In the genomic region with DNA sequence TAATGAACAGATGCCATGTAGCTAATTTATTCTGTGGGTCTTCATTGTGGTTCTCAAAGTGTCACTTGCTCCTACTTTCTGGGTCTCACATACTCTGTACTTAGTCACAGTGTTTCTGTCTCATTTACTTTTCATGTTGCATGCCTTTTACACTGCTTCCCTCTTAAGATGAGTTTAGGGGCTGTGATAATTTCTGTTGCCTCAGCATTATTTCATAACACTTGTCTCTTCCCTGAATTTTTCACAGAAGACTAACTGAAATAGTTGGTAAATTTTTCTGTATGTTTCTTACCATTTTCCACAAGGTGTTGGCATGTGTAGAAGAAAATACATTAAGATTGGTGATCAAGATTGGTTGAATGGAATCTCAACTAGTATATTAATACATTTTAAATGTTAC, we compare ENCODE assay signal across 34 cellular contexts.
"Had no signal": no experiment of that assay in that cellular context is flagged by ENCODE, and none has a peak within 500 bp of the region (broad histone marks: within the 10 kb centered on the region; RNA-seq: fewer than 3 reads in every experiment).

No MANE protein-coding gene starts in this region.

- H3K27me3 ChIP-seq: ascending aorta, brain microvascular endothelial cell, dorsolateral prefrontal cortex had no signal

- H3K4me3 Mint-ChIP-seq: activated B cell treated with CpG ODN at 0.5 μM for 24 hours; activated CD4-positive, alpha-beta memory T cell treated with anti-CD3 and anti-CD28 coated beads, Interleukin-2, amount 10 ng/mL, durations not matched to agents 7 days and 5 days; activated CD8-positive, alpha-beta memory T cell treated with anti-CD3 and anti-CD28 coated beads, Interleukin-2, amount 10 ng/mL, durations not matched to agents 7 days and 5 days; activated naive CD4-positive, alpha-beta T cell treated with anti-CD3 and anti-CD28 coated beads, Interleukin-2, amount 10 ng/mL, durations not matched to agents 7 days and 5 days; activated naive CD8-positive, alpha-beta T cell treated with anti-CD3 and anti-CD28 coated beads, Interleukin-2, amount 10 ng/mL, durations not matched to agents 7 days and 5 days; activated T-helper 1 cell treated with anti-CD3 and anti-CD28 coated beads, Interleukin-12 subunit alpha, Interleukin-12 subunit beta, Interleukin-2, Interleukin-4 antibody, amounts not matched to agents 30 ng/mL and 10 ng/mL and 1 ng/mL, durations not matched to agents 14 hours and 24 hours and 36 hours; central memory CD8-positive, alpha-beta T cell; dendritic cell treated with granulocyte-macrophage colony-stimulating factor and Interleukin-4, amounts not matched to agents 40 ng/mL and 50 ng/mL, for 4 days; endodermal cell; T-helper 17 cell; T-helper 2 cell treated with Interferon-gamma antibody and Interleukin-4, amounts not matched to agents 5 μg/mL and 100 μg/mL, for 36 hours had no signal

- H3K9me3 Mint-ChIP-seq: activated B cell treated with CpG ODN at 0.5 μM for 24 hours; activated CD4-positive, alpha-beta memory T cell treated with anti-CD3 and anti-CD28 coated beads, Interleukin-2, amount 10 ng/mL, durations not matched to agents 7 days and 5 days; activated naive CD4-positive, alpha-beta T cell treated with anti-CD3 and anti-CD28 coated beads, Interleukin-2, amount 10 ng/mL, durations not matched to agents 7 days and 5 days; activated naive CD4-positive, alpha-beta T cell treated with anti-CD3 and anti-CD28 coated beads, Interleukin-2, amount 50 U/mL, for 72 hours; activated naive CD8-positive, alpha-beta T cell treated with anti-CD3 and anti-CD28 coated beads, Interleukin-2, amount 10 ng/mL, durations not matched to agents 7 days and 5 days; activated T-helper 1 cell treated with anti-CD3 and anti-CD28 coated beads, Interleukin-12 subunit alpha, Interleukin-12 subunit beta, Interleukin-2, Interleukin-4 antibody, amounts not matched to agents 30 ng/mL and 10 ng/mL and 1 ng/mL, durations not matched to agents 14 hours and 24 hours and 36 hours; activated T-helper 2 cell treated with anti-CD3 and anti-CD28 coated beads, Interferon-gamma antibody, Interleukin-2, Interleukin-4, amounts not matched to agents 10 μg/mL and 5 μg/mL and 100 μg/mL, durations not matched to agents 14 hours and 24 hours and 36 hours; central memory CD8-positive, alpha-beta T cell; dendritic cell treated with granulocyte-macrophage colony-stimulating factor and Interleukin-4, amounts not matched to agents 40 ng/mL and 50 ng/mL, for 4 days; endodermal cell; T-helper 2 cell treated with Interferon-gamma antibody and Interleukin-4, amounts not matched to agents 5 μg/mL and 100 μg/mL, for 36 hours had no signal

- H3K9me3 ChIP-seq: ascending aorta had no signal

- H3K27ac ChIP-seq: ascending aorta, brain microvascular endothelial cell, coronary artery, dorsolateral prefrontal cortex, WERI-Rb-1 had no signal

- H3K36me3 Mint-ChIP-seq: activated naive CD4-positive, alpha-beta T cell treated with anti-CD3 and anti-CD28 coated beads, Interleukin-2, amount 50 U/mL, for 72 hours had no signal

- H3K27ac Mint-ChIP-seq: activated B cell treated with CpG ODN at 0.5 μM for 24 hours; activated CD4-positive, alpha-beta memory T cell treated with anti-CD3 and anti-CD28 coated beads, Interleukin-2, amount 10 ng/mL, durations not matched to agents 7 days and 5 days; activated CD8-positive, alpha-beta memory T cell treated with anti-CD3 and anti-CD28 coated beads, Interleukin-2, amount 10 ng/mL, durations not matched to agents 7 days and 5 days; activated naive CD4-positive, alpha-beta T cell treated with anti-CD3 and anti-CD28 coated beads, Interleukin-2, amount 10 ng/mL, durations not matched to agents 7 days and 5 days; activated naive CD4-positive, alpha-beta T cell treated with anti-CD3 and anti-CD28 coated beads, Interleukin-2, amount 50 U/mL, for 72 hours; activated naive CD8-positive, alpha-beta T cell treated with anti-CD3 and anti-CD28 coated beads, Interleukin-2, amount 10 ng/mL, durations not matched to agents 7 days and 5 days; activated T-helper 1 cell treated with anti-CD3 and anti-CD28 coated beads, Interleukin-12 subunit alpha, Interleukin-12 subunit beta, Interleukin-2, Interleukin-4 antibody, amounts not matched to agents 30 ng/mL and 10 ng/mL and 1 ng/mL, durations not matched to agents 14 hours and 24 hours and 36 hours; activated T-helper 2 cell treated with anti-CD3 and anti-CD28 coated beads, Interferon-gamma antibody, Interleukin-2, Interleukin-4, amounts not matched to agents 10 μg/mL and 5 μg/mL and 100 μg/mL, durations not matched to agents 14 hours and 24 hours and 36 hours; dendritic cell treated with granulocyte-macrophage colony-stimulating factor and Interleukin-4, amounts not matched to agents 40 ng/mL and 50 ng/mL, for 4 days; endodermal cell; T-helper 2 cell treated with Interferon-gamma antibody and Interleukin-4, amounts not matched to agents 5 μg/mL and 100 μg/mL, for 36 hours had no signal

- H3K4me1 Mint-ChIP-seq: activated naive CD4-positive, alpha-beta T cell treated with anti-CD3 and anti-CD28 coated beads, Interleukin-2, amount 10 ng/mL, durations not matched to agents 7 days and 5 days; endodermal cell had no signal

- H3K4me3 ChIP-seq: ascending aorta, coronary artery, dorsolateral prefrontal cortex had no signal

- FAIRE-seq: bronchial epithelial cell, frontal cortex had no signal

- H3K27me3 Mint-ChIP-seq: activated B cell treated with CpG ODN at 0.5 μM for 24 hours; activated CD4-positive, alpha-beta memory T cell treated with anti-CD3 and anti-CD28 coated beads, Interleukin-2, amount 10 ng/mL, durations not matched to agents 7 days and 5 days; activated CD8-positive, alpha-beta memory T cell treated with anti-CD3 and anti-CD28 coated beads, Interleukin-2, amount 10 ng/mL, durations not matched to agents 7 days and 5 days; activated naive CD4-positive, alpha-beta T cell treated with anti-CD3 and anti-CD28 coated beads, Interleukin-2, amount 10 ng/mL, durations not matched to agents 7 days and 5 days; activated naive CD8-positive, alpha-beta T cell treated with anti-CD3 and anti-CD28 coated beads, Interleukin-2, amount 10 ng/mL, durations not matched to agents 7 days and 5 days; central memory CD8-positive, alpha-beta T cell; dendritic cell treated with granulocyte-macrophage colony-stimulating factor and Interleukin-4, amounts not matched to agents 40 ng/mL and 50 ng/mL, for 4 days; T-helper 17 cell had no signal

- DNase-seq: activated B cell treated with CpG ODN at 0.5 μM for 24 hours; activated CD4-positive, alpha-beta memory T cell treated with anti-CD3 and anti-CD28 coated beads, Interleukin-2, amount 10 ng/mL, durations not matched to agents 7 days and 5 days; activated CD4-positive, alpha-beta T cell treated with anti-CD3 and anti-CD28 coated beads for 48 hours; activated CD4-positive, alpha-beta T cell treated with anti-CD3 and anti-CD28 coated beads, Interleukin-2, amount 50 U/mL, for 4 hours; activated CD8-positive, alpha-beta memory T cell treated with anti-CD3 and anti-CD28 coated beads, Interleukin-2, amount 10 ng/mL, durations not matched to agents 7 days and 5 days; activated CD8-positive, alpha-beta memory T cell treated with anti-CD3 and anti-CD28 coated beads, Interleukin-2, amount 50 U/mL, for 4 hours; activated gamma-delta T cell; activated naive CD4-positive, alpha-beta T cell; activated naive CD4-positive, alpha-beta T cell treated with anti-CD3 and anti-CD28 coated beads, Interleukin-2, amount 10 ng/mL, durations not matched to agents 7 days and 5 days; activated naive CD8-positive, alpha-beta T cell treated with anti-CD3 and anti-CD28 coated beads, Interleukin-2, amount 10 ng/mL, durations not matched to agents 7 days and 5 days; activated T-cell treated with anti-CD3 and anti-CD28 coated beads, Interleukin-2, amount 50 U/mL, for 1 hour; activated T-cell treated with anti-CD3 and anti-CD28 coated beads, Interleukin-2, amount 50 U/mL, for 48 hours; brain microvascular endothelial cell; dorsolateral prefrontal cortex; effector memory CD4-positive, alpha-beta T cell; endodermal cell; foreskin fibroblast; head of caudate nucleus; T-helper 1 cell; T-helper 17 cell; T1000; WERI-Rb-1 had no signal

- ATAC-seq: activated CD4-positive, CD25-positive, alpha-beta regulatory T cell treated with anti-CD3 and anti-CD28 coated beads, Interleukin-2, amount 50 U/mL, for 24 hours; activated CD8-positive, alpha-beta memory T cell treated with anti-CD3 and anti-CD28 coated beads, Interleukin-2, amount 10 ng/mL, durations not matched to agents 7 days and 5 days; activated naive CD4-positive, alpha-beta T cell treated with anti-CD3 and anti-CD28 coated beads, Interleukin-2, amount 50 U/mL, for 72 hours; esophagus mucosa; T-helper 17 cell had no signal
